Comparison of ENCODE assay signal across 2 cellular contexts in genomic region chr3:67858492-67858891, GRCh38.
TF ChIP-seq lines count a peak whose summit lies in the region.

No MANE protein-coding gene starts in this region.

TF ChIP-seq in liver, 16 proteins besides CTCF, POLR2A, EP300 and RAD21 (continued from another document):
- no peak for TF ChIP-seq ZBTB33 (IDR thresholded peaks at IDR 0.05)
- TF ChIP-seq FOXA2 (IDR thresholded peaks at IDR 0.05): no peak
- no peak for TF ChIP-seq HNF4G (IDR thresholded peaks at IDR 0.05)
- no peak for TF ChIP-seq GABPA (IDR thresholded peaks at IDR 0.05 in 1 of 2, conservative IDR thresholded peaks at IDR 0.05 in 1 of 2)
- TF ChIP-seq TAF1 (conservative IDR thresholded peaks at IDR 0.05): no peak
- no peak for TF ChIP-seq ATF3 (IDR thresholded peaks at IDR 0.05)
- no peak for TF ChIP-seq JUND (IDR thresholded peaks at IDR 0.05)
- TF ChIP-seq RXRA (IDR thresholded peaks at IDR 0.05): peak in 1 of 2 donors; percentile 48
- TF ChIP-seq REST (IDR thresholded peaks at IDR 0.05): no peak
- no peak for TF ChIP-seq EGR1 (IDR thresholded peaks at IDR 0.05; ENCODE audit: low read depth in 2 of 2)
- TF ChIP-seq HNF4A (conservative IDR thresholded peaks at IDR 0.05): peak; percentile 21 to 62

TF ChIP-seq in HepG2, 621 proteins besides CTCF, POLR2A, EP300 and RAD21 (continued from another document):
- TF ChIP-seq SNAPC2 (CRISPR knock-in tag; IDR thresholded peaks at IDR 0.05) (no peak), MIER2 (CRISPR knock-in tag; IDR thresholded peaks at IDR 0.05) (no peak), KAT7 (CRISPR knock-in tag; IDR thresholded peaks at IDR 0.05; ENCODE audit: borderline replicate concordance) (no peak), FOSL1 (CRISPR knock-in tag; IDR thresholded peaks at IDR 0.05; ENCODE audit: borderline replicate concordance) (no peak), ZNF296 (CRISPR knock-in tag; conservative IDR thresholded peaks at IDR 0.05) (no peak), GLMP (CRISPR knock-in tag; IDR thresholded peaks at IDR 0.05; ENCODE audit: borderline replicate concordance) (no peak), ETV6 (CRISPR knock-in tag; conservative IDR thresholded peaks at IDR 0.05) (no peak), AKNA (CRISPR knock-in tag; IDR thresholded peaks at IDR 0.05; ENCODE audit: borderline replicate concordance) (no peak)
TF ChIP-seq in HepG2: peak in this region for 0.
